Comparison of ENCODE assay signal across 1 cellular context in genomic region chr4:147078875-147079658, GRCh38.
TF ChIP-seq lines count a peak whose summit lies in the region.

No MANE protein-coding gene starts in this region.

TF ChIP-seq in GM23338, 12 proteins besides CTCF, POLR2A, EP300 and RAD21 (continued from another document):
- TF ChIP-seq ZNF462 (CRISPR knock-in tag; IDR thresholded peaks at IDR 0.05) (no peak), NANOG (IDR thresholded peaks at IDR 0.05; ENCODE audit: borderline replicate concordance) (no peak), ETS1 (IDR thresholded peaks at IDR 0.05) (no peak), STAT1 (IDR thresholded peaks at IDR 0.05; ENCODE audit: unreplicated experiment) (no peak), JUNB (IDR thresholded peaks at IDR 0.05; ENCODE audit: unreplicated experiment) (no peak), ZNF114 (CRISPR knock-in tag; IDR thresholded peaks at IDR 0.05) (no peak), REST (IDR thresholded peaks at IDR 0.05; ENCODE audit: unreplicated experiment) (no peak)
